ENCODE assay signal across 10 cellular contexts in genomic region chr1:233172201-233172600, GRCh38.
DNase-seq lines count a peak whose midpoint lies in the region; ATAC-seq and TF ChIP-seq lines count a peak whose summit lies in the region.
"Had no signal": no experiment of that assay in that cellular context is flagged by ENCODE, and none has a peak within 500 bp of the region (broad histone marks: within the 10 kb centered on the region; RNA-seq: fewer than 3 reads in every experiment).

No MANE protein-coding gene starts in this region.

- peaks cover 2% of the 10 kb centered on the region for H3K9me3 ChIP-seq in left ventricle myocardium inferior (replicated peaks)
- H3K9me3 ChIP-seq in MG63 = peaks cover 7% of the 10 kb centered on the region

- POLR2A ChIA-PET in activated CD4-positive, alpha-beta memory T cell treated with anti-CD3 and anti-CD28 coated beads for 36 hours (lab: Charles Lee) = no interaction called here

- H3K27me3 ChIP-seq in left ventricle myocardium inferior (ENCODE audit: low read depth) (no peaks in the 10 kb centered on the region), MG63 (no peaks in the 10 kb centered on the region)

- ATAC-seq in HG02642 (IDR thresholded peaks at IDR 0.05; ENCODE audit: poor library complexity, unreplicated experiment) = no peak

- no peaks in the 10 kb centered on the region for H3K4me1 ChIP-seq in left ventricle myocardium inferior

- H3K27me3 Mint-ChIP-seq in activated CD4-positive, alpha-beta memory T cell treated with anti-CD3 and anti-CD28 coated beads for 36 hours = no peaks in the 10 kb centered on the region

- peaks cover 60% of the 10 kb centered on the region for H3K36me3 Mint-ChIP-seq in activated CD4-positive, alpha-beta memory T cell treated with anti-CD3 and anti-CD28 coated beads for 36 hours

- H3K9me3 Mint-ChIP-seq in activated CD4-positive, alpha-beta memory T cell treated with anti-CD3 and anti-CD28 coated beads for 36 hours = peaks cover 7% of the 10 kb centered on the region

- DNase-seq in AG10803 (ENCODE audit: low read depth) = peak; percentile 33
- DNase-seq in HT1080 (ENCODE audit: low read depth) = peak; percentile 64
- DNase-seq in SK-N-DZ (ENCODE audit: low spot score) = peak; percentile 3
- no peak for DNase-seq in left ventricle myocardium inferior
- no peak for DNase-seq in activated CD4-positive, alpha-beta memory T cell treated with anti-CD3 and anti-CD28 coated beads for 36 hours
- no peak for DNase-seq in MG63
- DNase-seq in cerebellar nuclear complex (lab: John Stamatoyannopoulos, UW) = no peak
- DNase-seq: NCI-H774 had no signal

- CTCF ChIA-PET in activated CD4-positive, alpha-beta memory T cell treated with anti-CD3 and anti-CD28 coated beads for 36 hours (lab: Charles Lee) = no interaction called here

- intact Hi-C loops in left ventricle myocardium inferior (cut with micrococcal nuclease) = loop anchor here (5.0 kb wide), 1 partner anchor 535 kb away; no protein-coding TSS in a partner anchor
- intact Hi-C loops in activated CD4-positive, alpha-beta memory T cell treated with anti-CD3 and anti-CD28 coated beads for 36 hours (cut with micrococcal nuclease) = no loop called here

- TF ChIP-seq CTCF in AG10803 (conservative IDR thresholded peaks at IDR 0.05; ENCODE audit: low read length) (peak; percentile 35), left ventricle myocardium inferior (IDR thresholded peaks at IDR 0.05; ENCODE audit: borderline replicate concordance) (peak; percentile 68)

- H3K36me3 ChIP-seq in left ventricle myocardium inferior = no peaks in the 10 kb centered on the region
- peaks cover 6% of the 10 kb centered on the region for H3K36me3 ChIP-seq in MG63

- no peaks in the 10 kb centered on the region for H3K4me1 Mint-ChIP-seq in activated CD4-positive, alpha-beta memory T cell treated with anti-CD3 and anti-CD28 coated beads for 36 hours (ENCODE audit: low read depth)

- H3K27ac Mint-ChIP-seq in activated CD4-positive, alpha-beta memory T cell treated with anti-CD3 and anti-CD28 coated beads for 36 hours = no peak overlapping the region
- H3K27ac Mint-ChIP-seq: activated T-helper 1 cell treated with anti-CD3 and anti-CD28 coated beads, Interleukin-12 subunit alpha, Interleukin-12 subunit beta, Interleukin-2, Interleukin-4 antibody, amounts not matched to agents 30 ng/mL and 10 ng/mL and 1 ng/mL, durations not matched to agents 14 hours and 24 hours and 36 hours had no signal

- H3K27ac ChIP-seq in left ventricle myocardium inferior (replicated peaks) = no peak overlapping the region

- no peak overlapping the region for H3K4me3 Mint-ChIP-seq in activated CD4-positive, alpha-beta memory T cell treated with anti-CD3 and anti-CD28 coated beads for 36 hours
- H3K4me3 Mint-ChIP-seq: activated T-helper 1 cell treated with anti-CD3 and anti-CD28 coated beads, Interleukin-12 subunit alpha, Interleukin-12 subunit beta, Interleukin-2, Interleukin-4 antibody, amounts not matched to agents 30 ng/mL and 10 ng/mL and 1 ng/mL, durations not matched to agents 14 hours and 24 hours and 36 hours had no signal

- no peak overlapping the region for H3K4me3 ChIP-seq in AG10803 (ENCODE audit: low read length)
- H3K4me3 ChIP-seq in left ventricle myocardium inferior = no peak overlapping the region
- no peak overlapping the region for H3K4me3 ChIP-seq in MG63

Comparison
In these comparisons a context has a peak if more than half of its experiments do, and no peak if none do; other contexts are left out.
1. DNase-seq: peak in AG10803 (single experiment), HT1080 (single experiment) and SK-N-DZ (single experiment); none in left ventricle myocardium inferior (single experiment), activated CD4-positive, alpha-beta memory T cell treated with anti-CD3 and anti-CD28 coated beads for 36 hours (single experiment), MG63 (single experiment) and cerebellar nuclear complex (0 of 2).